22 cellular contexts compared by ENCODE assay signal in the genomic region with DNA sequence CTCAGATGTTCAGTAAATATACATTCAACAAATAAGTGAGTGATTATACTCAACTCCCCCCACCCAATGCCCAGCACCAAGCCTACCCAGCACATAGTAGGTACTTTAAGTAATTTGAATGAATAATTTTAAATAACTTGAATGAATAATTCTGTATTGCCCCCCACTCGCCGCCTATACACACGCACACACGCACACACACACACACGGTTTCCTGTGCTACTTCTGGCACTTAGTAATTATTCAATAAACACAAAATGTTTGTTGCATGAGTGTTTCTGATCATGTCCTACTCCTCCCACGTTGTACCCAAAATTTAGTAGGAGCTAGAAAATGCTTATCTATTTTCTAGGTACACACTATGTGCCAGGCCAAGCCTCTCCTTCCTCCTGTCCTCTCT. TPM values are rescaled to one million over a fixed set of nuclear protein-coding genes. Genes with fewer than 3 reads are reported as not detected.
DNase-seq lines count a peak whose midpoint lies in the region; ATAC-seq and TF ChIP-seq lines count a peak whose summit lies in the region.
"Had no signal": no experiment of that assay in that cellular context is flagged by ENCODE, and none has a peak within 500 bp of the region (broad histone marks: within the 10 kb centered on the region; RNA-seq: fewer than 3 reads in every experiment).

No MANE protein-coding gene starts in this region.

- ATAC-seq in left ventricle myocardium superior (no peak), psoas muscle (peak in 2 of 4 donors; percentile 2)

- 66 to 83% (median 74%) methylated on average over 6 of the region's 6 CpGs for WGBS in psoas muscle, 3 donors

- no peak overlapping the region for H3K4me3 Mint-ChIP-seq in dendritic cell treated with granulocyte-macrophage colony-stimulating factor and Interleukin-4, amounts not matched to agents 40 ng/mL and 50 ng/mL, for 4 days
- H3K4me3 Mint-ChIP-seq in activated naive CD4-positive, alpha-beta T cell treated with anti-CD3 and anti-CD28 coated beads for 36 hours = no peak overlapping the region
- H3K4me3 Mint-ChIP-seq: activated naive CD8-positive, alpha-beta T cell treated with anti-CD3 and anti-CD28 coated beads for 36 hours; activated T-helper 1 cell treated with anti-CD3 and anti-CD28 coated beads, Interleukin-12 subunit alpha, Interleukin-12 subunit beta, Interleukin-2, Interleukin-4 antibody, amounts not matched to agents 30 ng/mL and 10 ng/mL and 1 ng/mL, durations not matched to agents 14 hours and 24 hours and 36 hours; GM23338; nephron; stimulated activated naive B cell treated with anti-CD40 and anti-IgM and Interleukin-4, amounts not matched to agents 10 μg/mL and 1 μg/mL and 100 μg/mL, for 72 hours had no signal

- DNase-seq in right atrium auricular region (ENCODE audit: low spot score) (no peak), left ventricle myocardium superior (no peak), psoas muscle (no peak), uterus (no peak), SKM-1 treated with dmso at 0.1 percent for 144 hours (lab: John Stamatoyannopoulos, UW; ENCODE audit: unreplicated experiment) (no peak), NCI-H2081 treated with DMSO at 0.1 percent for 48 hours (lab: John Stamatoyannopoulos, UW) (no peak)
- no peak for DNase-seq in activated naive CD4-positive, alpha-beta T cell treated with anti-CD3 and anti-CD28 coated beads for 36 hours
- DNase-seq: activated naive CD8-positive, alpha-beta T cell treated with anti-CD3 and anti-CD28 coated beads for 36 hours; effector CD4-positive, alpha-beta T cell; esophagus squamous epithelium; mesendoderm; MV-4-11; NCI-H1930; SHP77; stimulated activated naive B cell treated with anti-CD40 and anti-IgM and Interleukin-4, amounts not matched to agents 10 μg/mL and 1 μg/mL and 100 μg/mL, for 72 hours; T-helper 1 cell had no signal

- no peak for TF ChIP-seq CTCF in right atrium auricular region (IDR thresholded peaks at IDR 0.05)
- TF ChIP-seq CTCF in psoas muscle (IDR thresholded peaks at IDR 0.05) = no peak
- TF ChIP-seq CTCF in uterus (IDR thresholded peaks at IDR 0.05) = no peak

- no peaks in the 10 kb centered on the region for H3K27me3 Mint-ChIP-seq in dendritic cell treated with granulocyte-macrophage colony-stimulating factor and Interleukin-4, amounts not matched to agents 40 ng/mL and 50 ng/mL, for 4 days
- no peaks in the 10 kb centered on the region for H3K27me3 Mint-ChIP-seq in activated naive CD4-positive, alpha-beta T cell treated with anti-CD3 and anti-CD28 coated beads for 36 hours (ENCODE audit: low read depth)
- H3K27me3 Mint-ChIP-seq: activated naive CD8-positive, alpha-beta T cell treated with anti-CD3 and anti-CD28 coated beads for 36 hours; stimulated activated naive B cell treated with anti-CD40 and anti-IgM and Interleukin-4, amounts not matched to agents 10 μg/mL and 1 μg/mL and 100 μg/mL, for 72 hours had no signal

- peaks cover 0 to 43% of the 10 kb centered on the region in 2 donors for H3K4me1 ChIP-seq in right atrium auricular region
- H3K4me1 ChIP-seq in psoas muscle = peaks cover 22% of the 10 kb centered on the region
- H3K4me1 ChIP-seq in uterus = peaks cover 0 to 5% of the 10 kb centered on the region in 2 donors
- H3K4me1 ChIP-seq: prostate gland had no signal

- peak overlapping the region; percentile 87 for H3K27ac Mint-ChIP-seq in dendritic cell treated with granulocyte-macrophage colony-stimulating factor and Interleukin-4, amounts not matched to agents 40 ng/mL and 50 ng/mL, for 4 days
- no peak overlapping the region for H3K27ac Mint-ChIP-seq in activated naive CD4-positive, alpha-beta T cell treated with anti-CD3 and anti-CD28 coated beads for 36 hours
- H3K27ac Mint-ChIP-seq: activated naive CD8-positive, alpha-beta T cell treated with anti-CD3 and anti-CD28 coated beads for 36 hours; activated T-helper 1 cell treated with anti-CD3 and anti-CD28 coated beads, Interleukin-12 subunit alpha, Interleukin-12 subunit beta, Interleukin-2, Interleukin-4 antibody, amounts not matched to agents 30 ng/mL and 10 ng/mL and 1 ng/mL, durations not matched to agents 14 hours and 24 hours and 36 hours; GM23338; nephron had no signal

- no peak overlapping the region for H3K4me3 ChIP-seq in right atrium auricular region
- no peak overlapping the region for H3K4me3 ChIP-seq in psoas muscle
- no peak overlapping the region for H3K4me3 ChIP-seq in uterus
- H3K4me3 ChIP-seq: esophagus squamous epithelium, GM23338, prostate gland had no signal

- peaks cover 47% of the 10 kb centered on the region for H3K36me3 Mint-ChIP-seq in dendritic cell treated with granulocyte-macrophage colony-stimulating factor and Interleukin-4, amounts not matched to agents 40 ng/mL and 50 ng/mL, for 4 days (ENCODE audit: low read depth)
- peaks cover 5% of the 10 kb centered on the region for H3K36me3 Mint-ChIP-seq in activated naive CD4-positive, alpha-beta T cell treated with anti-CD3 and anti-CD28 coated beads for 36 hours (ENCODE audit: low read depth)
- H3K36me3 Mint-ChIP-seq: activated naive CD8-positive, alpha-beta T cell treated with anti-CD3 and anti-CD28 coated beads for 36 hours had no signal

- H3K9me3 ChIP-seq in right atrium auricular region = no peaks in the 10 kb centered on the region
- H3K9me3 ChIP-seq in psoas muscle = no peaks in the 10 kb centered on the region
- H3K9me3 ChIP-seq in uterus = no peaks in the 10 kb centered on the region
- H3K9me3 ChIP-seq: esophagus squamous epithelium, prostate gland had no signal

- intact Hi-C loops in left ventricle myocardium superior (cut with micrococcal nuclease) (no loop called here), psoas muscle (cut with DNase I) (no loop called here), uterus (cut with DNase I; ENCODE audit: low total_unique reads) (no loop called here)
- intact Hi-C loops in dendritic cell treated with granulocyte-macrophage colony-stimulating factor and Interleukin-4, amounts not matched to agents 40 ng/mL and 50 ng/mL, for 4 days (cut with micrococcal nuclease) = no loop called here
- intact Hi-C loops in activated naive CD4-positive, alpha-beta T cell treated with anti-CD3 and anti-CD28 coated beads for 36 hours (cut with micrococcal nuclease) = no loop called here

- H3K4me1 Mint-ChIP-seq in dendritic cell treated with granulocyte-macrophage colony-stimulating factor and Interleukin-4, amounts not matched to agents 40 ng/mL and 50 ng/mL, for 4 days (ENCODE audit: low read depth) = peaks cover 51% of the 10 kb centered on the region
- H3K4me1 Mint-ChIP-seq in activated naive CD4-positive, alpha-beta T cell treated with anti-CD3 and anti-CD28 coated beads for 36 hours (ENCODE audit: low read depth) = no peaks in the 10 kb centered on the region
- H3K4me1 Mint-ChIP-seq: activated naive CD8-positive, alpha-beta T cell treated with anti-CD3 and anti-CD28 coated beads for 36 hours; nephron had no signal

- CTCF ChIA-PET in activated naive CD4-positive, alpha-beta T cell treated with anti-CD3 and anti-CD28 coated beads for 36 hours (lab: Charles Lee) = interaction anchor here (0.9 to 3.5 kb wide), 3 partner anchors 16 to 63 kb away, joined by 3 to 18 read pairs (median 5); a partner anchor contains a TSS

- H3K36me3 ChIP-seq in right atrium auricular region (peaks cover 28% of the 10 kb centered on the region), psoas muscle (ENCODE audit: insufficient read depth in 1 of 2, low read depth in 1 of 2) (peaks cover 13 to 32% of the 10 kb centered on the region in 2 donors), uterus (no peaks in the 10 kb centered on the region)

- TF ChIP-seq POLR2A in uterus (IDR thresholded peaks at IDR 0.05) = no peak

- H3K27ac ChIP-seq in right atrium auricular region (peak overlapping the region; percentile 12 to 60), psoas muscle (peak overlapping the region; percentile 19), uterus (peak overlapping the region; percentile 27)
- H3K27ac ChIP-seq: VCaP had no signal

- H3K9me3 Mint-ChIP-seq in dendritic cell treated with granulocyte-macrophage colony-stimulating factor and Interleukin-4, amounts not matched to agents 40 ng/mL and 50 ng/mL, for 4 days = no peaks in the 10 kb centered on the region
- H3K9me3 Mint-ChIP-seq in activated naive CD4-positive, alpha-beta T cell treated with anti-CD3 and anti-CD28 coated beads for 36 hours = no peaks in the 10 kb centered on the region
- H3K9me3 Mint-ChIP-seq: activated naive CD8-positive, alpha-beta T cell treated with anti-CD3 and anti-CD28 coated beads for 36 hours; activated T-helper 1 cell treated with anti-CD3 and anti-CD28 coated beads, Interleukin-12 subunit alpha, Interleukin-12 subunit beta, Interleukin-2, Interleukin-4 antibody, amounts not matched to agents 30 ng/mL and 10 ng/mL and 1 ng/mL, durations not matched to agents 14 hours and 24 hours and 36 hours; GM23338; nephron; stimulated activated naive B cell treated with anti-CD40 and anti-IgM and Interleukin-4, amounts not matched to agents 10 μg/mL and 1 μg/mL and 100 μg/mL, for 72 hours had no signal

- no peaks in the 10 kb centered on the region for H3K27me3 ChIP-seq in right atrium auricular region
- H3K27me3 ChIP-seq in psoas muscle (ENCODE audit: insufficient read depth in 3 of 3, low read length in 2 of 3) = peaks cover 0 to 3% (median 0%) of the 10 kb centered on the region in 3 donors
- H3K27me3 ChIP-seq in uterus = no peaks in the 10 kb centered on the region
- H3K27me3 ChIP-seq: esophagus squamous epithelium had no signal

RNA-seq across cellular contexts. Expression of a gene that starts 16.2 kb away (rescaled TPM):
- 1 to 10 TPM; 7.6 to 8.8 TPM for total RNA-seq in right atrium auricular region
- 11.1 TPM for total RNA-seq in left ventricle myocardium superior
- total RNA-seq in psoas muscle = 1 to 10 TPM; 2.7 to 6.0 (median 3.4) TPM
- 1 to 10 TPM; 1.4 to 1.6 (median 1.5) TPM for polyA plus RNA-seq in psoas muscle
- 10 to 100 TPM in 1 of 4 donors, 1 to 10 TPM in 3; 1.3 to 43.6 (median 3.6) TPM for total RNA-seq in uterus
- 1 to 10 TPM in 1 of 2 experiments, under 1 TPM in 1; 0.43 to 1.1 TPM for total RNA-seq in activated naive CD4-positive, alpha-beta T cell treated with anti-CD3 and anti-CD28 coated beads for 36 hours

RNA-seq across cellular contexts. Expression of a gene that starts 18.1 kb away (rescaled TPM):
- total RNA-seq in right atrium auricular region (10 to 100 TPM; 49.5 to 89.1 TPM), left ventricle myocardium superior (107 TPM), psoas muscle (10 to 100 TPM; 40.5 to 65.5 (median 53.3) TPM), uterus (100 to 1,000 TPM in 1 of 4 donors, 10 to 100 TPM in 3; 24.7 to 102 (median 45.8) TPM)
- 10 to 100 TPM; 23.1 to 38.2 (median 35.7) TPM for polyA plus RNA-seq in psoas muscle
- 10 to 100 TPM; 48.0 to 50.6 TPM for total RNA-seq in activated naive CD4-positive, alpha-beta T cell treated with anti-CD3 and anti-CD28 coated beads for 36 hours

RNA-seq across cellular contexts. Expression of a gene that starts 27.1 kb away (rescaled TPM):
- total RNA-seq in right atrium auricular region = 10 to 100 TPM; 59.7 to 74.6 TPM
- 99.8 TPM for total RNA-seq in left ventricle myocardium superior
- 10 to 100 TPM; 54.1 to 89.6 (median 71.8) TPM for total RNA-seq in psoas muscle
- polyA plus RNA-seq in psoas muscle = 100 to 1,000 TPM in 1 of 3 donors, 10 to 100 TPM in 2; 44.1 to 137 (median 77.9) TPM
- total RNA-seq in uterus = 10 to 100 TPM; 20.3 to 70.2 (median 46.7) TPM
- 10 to 100 TPM; 29.8 to 35.6 TPM for total RNA-seq in activated naive CD4-positive, alpha-beta T cell treated with anti-CD3 and anti-CD28 coated beads for 36 hours
